1 cellular context compared by ENCODE assay signal in the genomic region with DNA sequence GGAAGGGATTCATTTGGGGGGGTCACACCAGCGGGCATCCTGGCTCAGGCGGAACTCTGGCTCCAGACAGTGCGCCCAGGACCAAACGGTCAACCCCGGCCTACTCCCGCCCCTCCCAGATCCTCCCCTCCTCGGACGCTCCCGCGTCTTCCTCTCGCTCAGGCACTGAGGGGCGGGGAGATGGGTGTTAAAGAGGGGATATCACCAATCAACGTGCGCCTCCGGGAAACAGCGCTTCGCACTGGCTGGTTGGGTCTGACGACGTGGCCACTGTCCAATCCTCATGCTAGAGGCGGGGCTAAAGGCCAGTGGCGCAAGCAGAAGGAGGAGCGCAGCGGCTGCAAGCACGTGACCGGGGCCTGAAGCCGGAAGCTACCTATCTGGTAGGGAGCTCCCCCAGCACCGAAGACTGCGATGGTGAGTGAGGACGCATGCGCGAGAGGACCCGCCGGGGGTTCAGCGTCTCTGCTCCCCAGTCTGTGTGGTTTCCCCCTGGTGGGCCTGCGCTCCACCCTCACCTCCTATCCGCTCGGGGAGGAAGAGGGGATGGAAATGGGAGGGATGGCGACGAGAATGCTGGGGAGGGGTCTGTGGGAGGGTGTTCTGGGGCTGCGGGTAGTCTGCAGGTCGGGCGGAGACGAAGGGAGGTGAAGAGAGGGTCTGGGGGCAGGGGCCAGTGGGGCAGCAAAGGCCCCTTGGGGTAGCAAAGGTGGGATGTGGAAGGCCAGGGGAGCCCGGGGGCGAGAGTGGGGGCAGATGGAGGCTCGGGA.
TF ChIP-seq lines count a peak whose summit lies in the region.

A gene (plus strand): TSS at position 360 of the 770 bp plus-strand sequence. CDS start 55 bp downstream, at position 415.

TF ChIP-seq in HepG2, 621 proteins besides CTCF, POLR2A, EP300 and RAD21 (continued from another document and continues in another):
- TF ChIP-seq, protein P1, sequence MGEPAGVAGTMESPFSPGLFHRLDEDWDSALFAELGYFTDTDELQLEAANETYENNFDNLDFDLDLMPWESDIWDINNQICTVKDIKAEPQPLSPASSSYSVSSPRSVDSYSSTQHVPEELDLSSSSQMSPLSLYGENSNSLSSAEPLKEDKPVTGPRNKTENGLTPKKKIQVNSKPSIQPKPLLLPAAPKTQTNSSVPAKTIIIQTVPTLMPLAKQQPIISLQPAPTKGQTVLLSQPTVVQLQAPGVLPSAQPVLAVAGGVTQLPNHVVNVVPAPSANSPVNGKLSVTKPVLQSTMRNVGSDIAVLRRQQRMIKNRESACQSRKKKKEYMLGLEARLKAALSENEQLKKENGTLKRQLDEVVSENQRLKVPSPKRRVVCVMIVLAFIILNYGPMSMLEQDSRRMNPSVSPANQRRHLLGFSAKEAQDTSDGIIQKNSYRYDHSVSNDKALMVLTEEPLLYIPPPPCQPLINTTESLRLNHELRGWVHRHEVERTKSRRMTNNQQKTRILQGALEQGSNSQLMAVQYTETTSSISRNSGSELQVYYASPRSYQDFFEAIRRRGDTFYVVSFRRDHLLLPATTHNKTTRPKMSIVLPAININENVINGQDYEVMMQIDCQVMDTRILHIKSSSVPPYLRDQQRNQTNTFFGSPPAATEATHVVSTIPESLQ (CRISPR knock-in tag; conservative IDR thresholded peaks at IDR 0.05) = peak; percentile 83; the same call in 1 of the 2 replicates
- TF ChIP-seq SRSF9 (IDR thresholded peaks at IDR 0.05; ENCODE audit: borderline replicate concordance, insufficient read depth, low read depth, low read length, poor library complexity, severe bottlenecking) (no peak), AGO2 (optimal IDR thresholded peaks at IDR 0.05; ENCODE audit: low read depth, low read length) (peak; percentile 65), ASH2L (IDR thresholded peaks at IDR 0.05; ENCODE audit: insufficient read length, low read depth, low read length) (peak; percentile 58), HOXA3 (CRISPR knock-in tag; IDR thresholded peaks at IDR 0.05) (peak; percentile 58; the same call in 1 of the 2 replicates), YEATS2 (CRISPR knock-in tag; IDR thresholded peaks at IDR 0.05; ENCODE audit: borderline replicate concordance) (peak; percentile 78; the same call in 1 of the 2 replicates), ZNF607 (CRISPR knock-in tag; IDR thresholded peaks at IDR 0.05; ENCODE audit: borderline replicate concordance) (peak; percentile 18; the same call in 1 of the 2 replicates), XRCC5 (optimal IDR thresholded peaks at IDR 0.05; ENCODE audit: low read length) (peak; percentile 85), JUND (CRISPR knock-in tag; IDR thresholded peaks at IDR 0.05) (no peak), SALL1 (CRISPR knock-in tag; IDR thresholded peaks at IDR 0.05) (peak; percentile 55), YY1 (IDR thresholded peaks at IDR 0.05; ENCODE audit: insufficient read depth, insufficient replicate concordance, low read depth, low read length) (peak; percentile 5), NFATC3 (CRISPR knock-in tag; IDR thresholded peaks at IDR 0.05) (no peak; the same call in 1 of the 2 replicates), SKI (IDR thresholded peaks at IDR 0.05; ENCODE audit: partially characterized antibody) (peak; percentile 7), NRL (CRISPR knock-in tag; IDR thresholded peaks at IDR 0.05; ENCODE audit: borderline replicate concordance) (peak; percentile 48; the same call in 1 of the 2 replicates), KLF6 (CRISPR knock-in tag; IDR thresholded peaks at IDR 0.05) (peak; percentile 77; the same call in 1 of the 2 replicates), SMARCE1 (IDR thresholded peaks at IDR 0.05; ENCODE audit: borderline replicate concordance) (no peak), RAD51 (IDR thresholded peaks at IDR 0.05; ENCODE audit: borderline replicate concordance) (peak; percentile 93), GZF1 (CRISPR knock-in tag; IDR thresholded peaks at IDR 0.05) (0 out of 2 replicates have a peak, but pooled peaks have one; percentile 76), ZKSCAN1 (IDR thresholded peaks at IDR 0.05; ENCODE audit: low read length) (no peak), POLR2AphosphoS5 (IDR thresholded peaks at IDR 0.05; ENCODE audit: low read depth, low read length) (peak; percentile 83), PLRG1 (conservative IDR thresholded peaks at IDR 0.05) (no peak), ZNF350 (CRISPR knock-in tag; IDR thresholded peaks at IDR 0.05; ENCODE audit: borderline replicate concordance, low read depth) (peak; percentile 83; the same call in 1 of the 2 replicates), MED1 (CRISPR knock-in tag; IDR thresholded peaks at IDR 0.05) (peak; percentile 67; the same call in 1 of the 2 replicates), ZNF615 (CRISPR knock-in tag; IDR thresholded peaks at IDR 0.05; ENCODE audit: borderline replicate concordance) (no peak; the same call in 1 of the 2 replicates), ZNF772 (CRISPR knock-in tag; IDR thresholded peaks at IDR 0.05) (no peak), SIX1 (CRISPR knock-in tag; IDR thresholded peaks at IDR 0.05; ENCODE audit: borderline replicate concordance) (no peak), ZNF75D (CRISPR knock-in tag; IDR thresholded peaks at IDR 0.05; ENCODE audit: borderline replicate concordance) (no peak), HIVEP1 (CRISPR knock-in tag; IDR thresholded peaks at IDR 0.05) (peak; percentile 65), IKZF4 (CRISPR knock-in tag; IDR thresholded peaks at IDR 0.05; ENCODE audit: borderline replicate concordance, low read depth, not compliant biosample characterization) (peak; percentile 19), FOXA3 (CRISPR knock-in tag; IDR thresholded peaks at IDR 0.05) (peak; percentile 47; the same call in 1 of the 2 replicates)
- TF ChIP-seq, protein P2, sequence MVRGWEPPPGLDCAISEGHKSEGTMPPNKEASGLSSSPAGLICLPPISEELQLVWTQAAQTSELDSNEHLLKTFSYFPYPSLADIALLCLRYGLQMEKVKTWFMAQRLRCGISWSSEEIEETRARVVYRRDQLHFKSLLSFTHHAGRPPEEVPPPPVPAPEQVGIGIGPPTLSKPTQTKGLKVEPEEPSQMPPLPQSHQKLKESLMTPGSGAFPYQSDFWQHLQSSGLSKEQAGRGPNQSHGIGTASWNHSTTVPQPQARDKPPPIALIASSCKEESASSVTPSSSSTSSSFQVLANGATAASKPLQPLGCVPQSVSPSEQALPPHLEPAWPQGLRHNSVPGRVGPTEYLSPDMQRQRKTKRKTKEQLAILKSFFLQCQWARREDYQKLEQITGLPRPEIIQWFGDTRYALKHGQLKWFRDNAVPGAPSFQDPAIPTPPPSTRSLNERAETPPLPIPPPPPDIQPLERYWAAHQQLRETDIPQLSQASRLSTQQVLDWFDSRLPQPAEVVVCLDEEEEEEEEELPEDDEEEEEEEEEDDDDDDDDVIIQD (CRISPR knock-in tag; IDR thresholded peaks at IDR 0.05; ENCODE audit: low read depth) = 0 out of 2 replicates have a peak, but pooled peaks have one; percentile 24
- TF ChIP-seq, protein P3, sequence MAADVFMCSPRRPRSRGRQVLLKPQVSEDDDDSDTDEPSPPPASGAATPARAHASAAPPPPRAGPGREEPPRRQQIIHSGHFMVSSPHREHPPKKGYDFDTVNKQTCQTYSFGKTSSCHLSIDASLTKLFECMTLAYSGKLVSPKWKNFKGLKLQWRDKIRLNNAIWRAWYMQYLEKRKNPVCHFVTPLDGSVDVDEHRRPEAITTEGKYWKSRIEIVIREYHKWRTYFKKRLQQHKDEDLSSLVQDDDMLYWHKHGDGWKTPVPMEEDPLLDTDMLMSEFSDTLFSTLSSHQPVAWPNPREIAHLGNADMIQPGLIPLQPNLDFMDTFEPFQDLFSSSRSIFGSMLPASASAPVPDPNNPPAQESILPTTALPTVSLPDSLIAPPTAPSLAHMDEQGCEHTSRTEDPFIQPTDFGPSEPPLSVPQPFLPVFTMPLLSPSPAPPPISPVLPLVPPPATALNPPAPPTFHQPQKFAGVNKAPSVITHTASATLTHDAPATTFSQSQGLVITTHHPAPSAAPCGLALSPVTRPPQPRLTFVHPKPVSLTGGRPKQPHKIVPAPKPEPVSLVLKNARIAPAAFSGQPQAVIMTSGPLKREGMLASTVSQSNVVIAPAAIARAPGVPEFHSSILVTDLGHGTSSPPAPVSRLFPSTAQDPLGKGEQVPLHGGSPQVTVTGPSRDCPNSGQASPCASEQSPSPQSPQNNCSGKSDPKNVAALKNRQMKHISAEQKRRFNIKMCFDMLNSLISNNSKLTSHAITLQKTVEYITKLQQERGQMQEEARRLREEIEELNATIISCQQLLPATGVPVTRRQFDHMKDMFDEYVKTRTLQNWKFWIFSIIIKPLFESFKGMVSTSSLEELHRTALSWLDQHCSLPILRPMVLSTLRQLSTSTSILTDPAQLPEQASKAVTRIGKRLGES (CRISPR knock-in tag; IDR thresholded peaks at IDR 0.05; ENCODE audit: borderline replicate concordance) = no peak
- TF ChIP-seq, protein P4, sequence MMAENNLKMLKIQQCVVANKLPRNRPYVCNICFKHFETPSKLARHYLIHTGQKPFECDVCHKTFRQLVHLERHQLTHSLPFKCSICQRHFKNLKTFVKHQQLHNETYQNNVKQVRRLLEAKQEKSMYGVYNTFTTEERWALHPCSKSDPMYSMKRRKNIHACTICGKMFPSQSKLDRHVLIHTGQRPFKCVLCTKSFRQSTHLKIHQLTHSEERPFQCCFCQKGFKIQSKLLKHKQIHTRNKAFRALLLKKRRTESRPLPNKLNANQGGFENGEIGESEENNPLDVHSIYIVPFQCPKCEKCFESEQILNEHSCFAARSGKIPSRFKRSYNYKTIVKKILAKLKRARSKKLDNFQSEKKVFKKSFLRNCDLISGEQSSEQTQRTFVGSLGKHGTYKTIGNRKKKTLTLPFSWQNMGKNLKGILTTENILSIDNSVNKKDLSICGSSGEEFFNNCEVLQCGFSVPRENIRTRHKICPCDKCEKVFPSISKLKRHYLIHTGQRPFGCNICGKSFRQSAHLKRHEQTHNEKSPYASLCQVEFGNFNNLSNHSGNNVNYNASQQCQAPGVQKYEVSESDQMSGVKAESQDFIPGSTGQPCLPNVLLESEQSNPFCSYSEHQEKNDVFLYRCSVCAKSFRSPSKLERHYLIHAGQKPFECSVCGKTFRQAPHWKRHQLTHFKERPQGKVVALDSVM (CRISPR knock-in tag; IDR thresholded peaks at IDR 0.05) = peak; percentile 32; the same call in 1 of the 2 replicates
- TF ChIP-seq, protein P5, sequence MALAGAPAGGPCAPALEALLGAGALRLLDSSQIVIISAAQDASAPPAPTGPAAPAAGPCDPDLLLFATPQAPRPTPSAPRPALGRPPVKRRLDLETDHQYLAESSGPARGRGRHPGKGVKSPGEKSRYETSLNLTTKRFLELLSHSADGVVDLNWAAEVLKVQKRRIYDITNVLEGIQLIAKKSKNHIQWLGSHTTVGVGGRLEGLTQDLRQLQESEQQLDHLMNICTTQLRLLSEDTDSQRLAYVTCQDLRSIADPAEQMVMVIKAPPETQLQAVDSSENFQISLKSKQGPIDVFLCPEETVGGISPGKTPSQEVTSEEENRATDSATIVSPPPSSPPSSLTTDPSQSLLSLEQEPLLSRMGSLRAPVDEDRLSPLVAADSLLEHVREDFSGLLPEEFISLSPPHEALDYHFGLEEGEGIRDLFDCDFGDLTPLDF (CRISPR knock-in tag; IDR thresholded peaks at IDR 0.05) = no peak; the same call in 1 of the 2 replicates
- TF ChIP-seq, protein P6, sequence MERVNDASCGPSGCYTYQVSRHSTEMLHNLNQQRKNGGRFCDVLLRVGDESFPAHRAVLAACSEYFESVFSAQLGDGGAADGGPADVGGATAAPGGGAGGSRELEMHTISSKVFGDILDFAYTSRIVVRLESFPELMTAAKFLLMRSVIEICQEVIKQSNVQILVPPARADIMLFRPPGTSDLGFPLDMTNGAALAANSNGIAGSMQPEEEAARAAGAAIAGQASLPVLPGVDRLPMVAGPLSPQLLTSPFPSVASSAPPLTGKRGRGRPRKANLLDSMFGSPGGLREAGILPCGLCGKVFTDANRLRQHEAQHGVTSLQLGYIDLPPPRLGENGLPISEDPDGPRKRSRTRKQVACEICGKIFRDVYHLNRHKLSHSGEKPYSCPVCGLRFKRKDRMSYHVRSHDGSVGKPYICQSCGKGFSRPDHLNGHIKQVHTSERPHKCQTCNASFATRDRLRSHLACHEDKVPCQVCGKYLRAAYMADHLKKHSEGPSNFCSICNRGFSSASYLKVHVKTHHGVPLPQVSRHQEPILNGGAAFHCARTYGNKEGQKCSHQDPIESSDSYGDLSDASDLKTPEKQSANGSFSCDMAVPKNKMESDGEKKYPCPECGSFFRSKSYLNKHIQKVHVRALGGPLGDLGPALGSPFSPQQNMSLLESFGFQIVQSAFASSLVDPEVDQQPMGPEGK (CRISPR knock-in tag; IDR thresholded peaks at IDR 0.05) = peak; percentile 88
- TF ChIP-seq, protein P7, sequence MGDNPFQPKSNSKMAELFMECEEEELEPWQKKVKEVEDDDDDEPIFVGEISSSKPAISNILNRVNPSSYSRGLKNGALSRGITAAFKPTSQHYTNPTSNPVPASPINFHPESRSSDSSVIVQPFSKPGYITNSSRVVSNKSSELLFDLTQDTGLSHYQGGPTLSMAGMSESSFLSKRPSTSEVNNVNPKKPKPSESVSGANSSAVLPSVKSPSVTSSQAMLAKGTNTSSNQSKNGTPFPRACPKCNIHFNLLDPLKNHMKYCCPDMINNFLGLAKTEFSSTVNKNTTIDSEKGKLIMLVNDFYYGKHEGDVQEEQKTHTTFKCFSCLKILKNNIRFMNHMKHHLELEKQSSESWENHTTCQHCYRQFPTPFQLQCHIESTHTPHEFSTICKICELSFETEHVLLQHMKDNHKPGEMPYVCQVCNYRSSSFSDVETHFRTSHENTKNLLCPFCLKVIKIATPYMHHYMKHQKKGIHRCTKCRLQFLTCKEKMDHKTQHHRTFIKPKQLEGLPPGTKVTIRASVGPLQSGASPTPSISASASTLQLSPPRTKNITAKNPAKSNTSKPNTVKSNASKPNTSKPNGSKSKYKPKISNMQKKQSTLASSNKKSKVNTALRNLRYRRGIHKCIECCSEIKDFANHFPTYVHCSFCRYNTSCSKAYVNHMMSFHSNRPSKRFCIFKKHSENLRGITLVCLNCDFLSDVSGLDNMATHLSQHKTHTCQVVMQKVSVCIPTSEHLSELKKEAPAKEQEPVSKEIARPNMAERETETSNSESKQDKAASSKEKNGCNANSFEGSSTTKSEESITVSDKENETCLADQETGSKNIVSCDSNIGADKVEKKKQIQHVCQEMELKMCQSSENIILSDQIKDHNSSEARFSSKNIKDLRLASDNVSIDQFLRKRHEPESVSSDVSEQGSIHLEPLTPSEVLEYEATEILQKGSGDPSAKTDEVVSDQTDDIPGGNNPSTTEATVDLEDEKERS (CRISPR knock-in tag; IDR thresholded peaks at IDR 0.05) = 0 out of 2 replicates have a peak, but pooled peaks have one; percentile 14
- TF ChIP-seq, protein P8, sequence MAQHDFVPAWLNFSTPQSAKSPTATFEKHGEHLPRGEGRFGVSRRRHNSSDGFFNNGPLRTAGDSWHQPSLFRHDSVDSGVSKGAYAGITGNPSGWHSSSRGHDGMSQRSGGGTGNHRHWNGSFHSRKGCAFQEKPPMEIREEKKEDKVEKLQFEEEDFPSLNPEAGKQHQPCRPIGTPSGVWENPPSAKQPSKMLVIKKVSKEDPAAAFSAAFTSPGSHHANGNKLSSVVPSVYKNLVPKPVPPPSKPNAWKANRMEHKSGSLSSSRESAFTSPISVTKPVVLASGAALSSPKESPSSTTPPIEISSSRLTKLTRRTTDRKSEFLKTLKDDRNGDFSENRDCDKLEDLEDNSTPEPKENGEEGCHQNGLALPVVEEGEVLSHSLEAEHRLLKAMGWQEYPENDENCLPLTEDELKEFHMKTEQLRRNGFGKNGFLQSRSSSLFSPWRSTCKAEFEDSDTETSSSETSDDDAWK (CRISPR knock-in tag; IDR thresholded peaks at IDR 0.05) = no peak
